ENCODE assay signal across 1 cellular context in genomic region chr11:1931326-1931725, GRCh38.
TF ChIP-seq lines count a peak whose summit lies in the region.

No MANE protein-coding gene starts in this region.

TF ChIP-seq in A549, 52 proteins besides CTCF, POLR2A, EP300 and RAD21 (continued from another document):
- TF ChIP-seq ESRRA (IDR thresholded peaks at IDR 0.05; ENCODE audit: borderline replicate concordance, low read length) (no peak), ELK1 (IDR thresholded peaks at IDR 0.05; ENCODE audit: low read depth, low read length) (no peak), FOSB (CRISPR knock-in tag; IDR thresholded peaks at IDR 0.05) (no peak), HMGXB4 (CRISPR knock-in tag; IDR thresholded peaks at IDR 0.05; ENCODE audit: borderline replicate concordance) (no peak), E2F6 (IDR thresholded peaks at IDR 0.05; ENCODE audit: borderline replicate concordance, low read depth) (no peak), CBX8 (IDR thresholded peaks at IDR 0.05) (no peak), SREBF2 (IDR thresholded peaks at IDR 0.05) (no peak), NFE2L2 (conservative IDR thresholded peaks at IDR 0.05; ENCODE audit: low read length) (no peak), HOXB13 (CRISPR knock-in tag; IDR thresholded peaks at IDR 0.05; ENCODE audit: low read depth) (no peak), SMC3 (IDR thresholded peaks at IDR 0.05) (no peak), FOSL2 (IDR thresholded peaks at IDR 0.05) (no peak), FOSL2 (CRISPR knock-in tag; IDR thresholded peaks at IDR 0.05) (no peak), HDAC2 (IDR thresholded peaks at IDR 0.05) (no peak), RCOR1 (IDR thresholded peaks at IDR 0.05; ENCODE audit: low read depth, low read length) (no peak)
TF ChIP-seq in A549: peak in this region for 0.
